8 cellular contexts compared by ENCODE assay signal in genomic region chr2:15561574-15562344, GRCh38. TPM values are rescaled to one million over a fixed set of nuclear protein-coding genes. Genes with fewer than 3 reads are reported as not detected.
DNase-seq lines count a peak whose midpoint lies in the region; ATAC-seq, FAIRE-seq and TF ChIP-seq lines count a peak whose summit lies in the region.

No MANE protein-coding gene starts in this region.

- H3K4me3 ChIP-seq in colonic mucosa: peak overlapping the region; percentile 81

- H3K27ac ChIP-seq in colonic mucosa: peak overlapping the region; percentile 54

- H3K36me3 ChIP-seq in colonic mucosa: no peaks in the 10 kb centered on the region

- H3K9ac ChIP-seq in colonic mucosa (ENCODE audit: low read depth in 2 of 2, low read length in 2 of 2): peak overlapping the region; percentile 83 to 86

- ATAC-seq in GM21619 (IDR thresholded peaks at IDR 0.05; ENCODE audit: unreplicated experiment): peak; percentile 17
- ATAC-seq in left lobe of liver: peak; percentile 57

- H3K27me3 ChIP-seq in colonic mucosa: no peaks in the 10 kb centered on the region

- no peak for TF ChIP-seq CTCF in colonic mucosa (IDR thresholded peaks at IDR 0.05)

- DNase-seq in EH (ENCODE audit: low read depth): peak; percentile 48
- DNase-seq in KBM-7: peak; percentile 72
- DNase-seq in colonic mucosa: peak; percentile 49
- DNase-seq in left lobe of liver (ENCODE audit: low spot score): no peak
- peak; percentile 29 for DNase-seq in stimulated activated CD4-positive, alpha-beta T cell treated with anti-CD3 and anti-CD28 coated beads, Interleukin-4, amount 100 ng/mL, for 24 hours
- no peak for DNase-seq in NCI-H1930 (lab: John Stamatoyannopoulos, UW)

- intact Hi-C loops in colonic mucosa (cut with DNase I): no loop called here

- in situ Hi-C loops in KBM-7 (cut with MboI; ENCODE audit: low pct_unique_long_range_greater_than_20kb, low sequenced_read_pairs): loop anchor here (25.0 kb wide), 1 partner anchor 399 kb away; no protein-coding TSS in a partner anchor

- no peaks in the 10 kb centered on the region for H3K9me3 ChIP-seq in colonic mucosa

- FAIRE-seq in TTC549 (lab: Jason Lieb, UNC): peak; percentile 58

- no peaks in the 10 kb centered on the region for H3K4me1 ChIP-seq in colonic mucosa

RNA-seq across cellular contexts. Expression of gene NBAS, which starts 0.6 kb away (rescaled TPM):
- total RNA-seq in colonic mucosa (10 to 100 TPM; 34.4 to 38.9 TPM), left lobe of liver (19.5 TPM)

RNA-seq across cellular contexts. Expression of gene DDX1, which starts 29.9 kb away (rescaled TPM):
- 10 to 100 TPM; 71.6 to 91.3 TPM for total RNA-seq in colonic mucosa
- total RNA-seq in left lobe of liver: 33.0 TPM

Comparison
In these comparisons a context has a peak if more than half of its experiments do, and no peak if none do; other contexts are left out.
1. DNase-seq: peak in EH (single experiment), KBM-7 (single experiment), colonic mucosa (single experiment) and stimulated activated CD4-positive, alpha-beta T cell treated with anti-CD3 and anti-CD28 coated beads, Interleukin-4, amount 100 ng/mL, for 24 hours (single experiment); none in left lobe of liver (single experiment) and NCI-H1930 (0 of 2).